Comparison of ENCODE assay signal across 1 cellular context in the genomic region with DNA sequence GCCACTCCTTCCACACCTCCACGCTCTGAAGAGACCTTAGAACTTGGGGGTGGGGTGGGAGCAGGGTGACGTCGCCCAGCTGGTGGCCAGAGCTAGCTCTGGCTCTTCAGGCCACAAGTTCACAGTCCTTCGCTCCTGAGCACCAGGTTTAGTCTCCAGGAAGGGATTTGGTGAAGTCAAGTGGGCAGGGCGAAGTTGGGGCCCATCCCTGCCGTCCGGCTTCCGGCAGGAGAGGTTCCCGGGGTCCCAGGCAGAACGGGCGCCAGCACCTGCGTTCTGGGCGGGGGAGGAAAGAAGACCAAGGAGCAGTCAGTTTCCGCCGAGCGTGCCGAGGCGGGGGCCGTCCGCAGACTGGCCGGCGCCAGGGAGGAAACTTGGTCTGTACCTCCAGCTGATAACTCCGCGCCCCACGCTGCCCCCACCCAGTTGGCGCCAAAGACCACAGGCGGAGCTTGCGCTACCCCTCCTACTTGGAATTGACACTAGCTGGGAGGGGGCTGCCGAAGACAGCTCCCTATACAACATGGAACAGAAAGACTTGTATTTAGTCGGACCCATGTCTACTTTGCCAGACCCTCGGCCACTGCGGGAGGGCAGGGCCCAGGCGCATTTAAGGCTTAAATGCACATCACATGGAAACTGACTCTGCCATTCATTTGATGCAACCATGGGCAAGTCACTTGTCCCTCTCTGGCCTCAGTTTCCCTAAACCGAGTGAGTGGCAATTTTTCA.
TF ChIP-seq lines count a peak whose summit lies in the region.

No MANE protein-coding gene starts in this region.

TF ChIP-seq in IMR-90, 13 proteins besides CTCF, POLR2A, EP300 and RAD21:
- TF ChIP-seq SMC3 (IDR thresholded peaks at IDR 0.05; ENCODE audit: low read depth, low read length) (no peak), USF2 (IDR thresholded peaks at IDR 0.05; ENCODE audit: low read depth, low read length) (peak; percentile 14), CEBPB (IDR thresholded peaks at IDR 0.05; ENCODE audit: low read depth, low read length) (no peak), MAFK (IDR thresholded peaks at IDR 0.05; ENCODE audit: low read depth, low read length) (no peak), BHLHE40 (IDR thresholded peaks at IDR 0.05; ENCODE audit: low read depth, low read length) (no peak), CHD1 (IDR thresholded peaks at IDR 0.05; ENCODE audit: low read depth, low read length) (peak; percentile 95), RCOR1 (IDR thresholded peaks at IDR 0.05; ENCODE audit: insufficient replicate concordance, low read length) (no peak), MAZ (IDR thresholded peaks at IDR 0.05; ENCODE audit: borderline replicate concordance, low read depth, low read length) (peak; percentile 47; the same call in 1 of the 2 replicates), NFE2L2 (IDR thresholded peaks at IDR 0.05; ENCODE audit: low read depth, low read length) (0 out of 2 replicates have a peak, but pooled peaks have one; percentile 20), FOS (IDR thresholded peaks at IDR 0.05; ENCODE audit: low read depth, low read length) (no peak)
- TF ChIP-seq, protein P1, sequence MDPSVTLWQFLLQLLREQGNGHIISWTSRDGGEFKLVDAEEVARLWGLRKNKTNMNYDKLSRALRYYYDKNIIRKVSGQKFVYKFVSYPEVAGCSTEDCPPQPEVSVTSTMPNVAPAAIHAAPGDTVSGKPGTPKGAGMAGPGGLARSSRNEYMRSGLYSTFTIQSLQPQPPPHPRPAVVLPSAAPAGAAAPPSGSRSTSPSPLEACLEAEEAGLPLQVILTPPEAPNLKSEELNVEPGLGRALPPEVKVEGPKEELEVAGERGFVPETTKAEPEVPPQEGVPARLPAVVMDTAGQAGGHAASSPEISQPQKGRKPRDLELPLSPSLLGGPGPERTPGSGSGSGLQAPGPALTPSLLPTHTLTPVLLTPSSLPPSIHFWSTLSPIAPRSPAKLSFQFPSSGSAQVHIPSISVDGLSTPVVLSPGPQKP (IDR thresholded peaks at IDR 0.05; ENCODE audit: borderline replicate concordance, low read depth, low read length), result no peak
TF ChIP-seq in IMR-90: peak in this region for 4.
